8 cellular contexts compared by ENCODE assay signal in genomic region chr6:12602951-12603710, GRCh38.
DNase-seq lines count a peak whose midpoint lies in the region; ATAC-seq and TF ChIP-seq lines count a peak whose summit lies in the region.

No MANE protein-coding gene starts in this region.

- DNase-seq in AG10803 (ENCODE audit: low read depth) (peak; percentile 88), HFFc6 (peak; percentile 72), SKM-1 (lab: John Stamatoyannopoulos, UW; ENCODE audit: unreplicated experiment) (peak; percentile 13), Right ventricle myocardium superior (no peak), spleen (no peak), NCI-H510A (lab: John Stamatoyannopoulos, UW) (no peak)

- no peaks in the 10 kb centered on the region for H3K9me3 Mint-ChIP-seq in HFFc6

- H3K4me3 ChIP-seq in AG10803 (ENCODE audit: low read length) (no peak overlapping the region), spleen (no peak overlapping the region)

- intact Hi-C loops in Right ventricle myocardium superior (cut with DNase I), result loop anchor here (5.0 to 10.0 kb wide), 3 partner anchors 208 to 1018 kb away; partner anchors contain the start of gene EDN1
- intact Hi-C loops in spleen (cut with DNase I; ENCODE audit: low total_unique reads), result loop anchor here (10.0 kb wide), 1 partner anchor 1018 kb away; no protein-coding TSS in a partner anchor

- WGBS in spleen, 5 donors, result 52 to 82% (median 68%) methylated on average over 6 of the region's 6 CpGs

- H3K4me1 Mint-ChIP-seq in HFFc6 (ENCODE audit: low read depth), result peaks cover 35% of the 10 kb centered on the region

- H3K4me1 ChIP-seq in spleen, result peaks cover 0 to 33% (median 14%) of the 10 kb centered on the region in 6 donors

- ATAC-seq in Right ventricle myocardium superior (ENCODE audit: poor library complexity) (peak; percentile 77), HG03457 (IDR thresholded peaks at IDR 0.05; ENCODE audit: unreplicated experiment) (no peak), HG02870 (IDR thresholded peaks at IDR 0.05; ENCODE audit: unreplicated experiment) (no peak)

- H3K36me3 Mint-ChIP-seq in HFFc6 (ENCODE audit: low read depth), result no peaks in the 10 kb centered on the region

- no peaks in the 10 kb centered on the region for H3K27me3 Mint-ChIP-seq in HFFc6 (ENCODE audit: insufficient read depth)

- H3K27ac Mint-ChIP-seq in HFFc6, result no peak overlapping the region

- H3K36me3 ChIP-seq in spleen, result no peaks in the 10 kb centered on the region

- H3K9me3 ChIP-seq in spleen, result no peaks in the 10 kb centered on the region

- TF ChIP-seq CTCF in AG10803 (conservative IDR thresholded peaks at IDR 0.05; ENCODE audit: low read length), result peak; percentile 79
- peak; percentile 85 for TF ChIP-seq CTCF in HFFc6 (IDR thresholded peaks at IDR 0.05)
- peak in 8 of 11 experiments; percentile 12 to 47 (median 36) for TF ChIP-seq CTCF in spleen (IDR thresholded peaks at IDR 0.05 in 8 of 11, conservative IDR thresholded peaks at IDR 0.05 in 3 of 11)

- no peak overlapping the region for H3K27ac ChIP-seq in spleen

- no peak overlapping the region for H3K4me3 Mint-ChIP-seq in HFFc6

- no peak for TF ChIP-seq POLR2A in spleen (IDR thresholded peaks at IDR 0.05)

- no peaks in the 10 kb centered on the region for H3K27me3 ChIP-seq in spleen (replicated peaks in 1 of 7)

Comparison
In these comparisons a context has a peak if more than half of its experiments do, and no peak if none do; other contexts are left out.
1. DNase-seq: peak in AG10803 (single experiment), HFFc6 (single experiment) and SKM-1 (single experiment); none in Right ventricle myocardium superior (single experiment), spleen (single experiment) and NCI-H510A (single experiment).
2. Peak in every context shown above with its lines, with median percentiles within 50 percentile points of each other: CTCF ChIP-seq.